18 cellular contexts compared by ENCODE assay signal in the genomic region with DNA sequence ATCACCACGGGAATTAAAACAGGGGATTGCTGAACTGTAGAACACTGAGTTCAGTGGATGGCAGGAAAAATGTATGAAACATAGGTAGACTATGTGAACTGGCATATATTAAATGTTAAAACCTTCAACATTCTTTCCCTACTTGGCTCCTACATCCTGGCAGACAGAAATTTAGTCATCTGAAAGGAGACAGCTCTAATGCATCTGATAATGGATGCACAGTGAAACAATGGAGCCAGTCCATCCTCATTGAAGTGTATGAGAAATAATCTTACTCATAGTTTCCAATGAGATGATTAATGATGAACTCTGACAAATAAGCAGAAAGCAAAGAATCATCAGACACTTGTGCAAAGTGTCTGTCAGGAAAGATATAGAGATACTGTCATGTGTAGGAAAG.
DNase-seq lines count a peak whose midpoint lies in the region; ATAC-seq, FAIRE-seq and TF ChIP-seq lines count a peak whose summit lies in the region.
"Had no signal": no experiment of that assay in that cellular context is flagged by ENCODE, and none has a peak within 500 bp of the region (broad histone marks: within the 10 kb centered on the region; RNA-seq: fewer than 3 reads in every experiment).

No MANE protein-coding gene starts in this region.

- H3K9me3 ChIP-seq in SK-N-SH: peaks cover 13% of the 10 kb centered on the region
- H3K9me3 ChIP-seq: adrenal gland, transverse colon had no signal

- CTCF ChIA-PET in SK-N-SH (lab: Yijun Ruan, JAX): no interaction called here

- H3K4me2 ChIP-seq in SK-N-SH: no peak overlapping the region

- H3F3A ChIP-seq in SK-N-SH (replicated peaks; ENCODE audit: insufficient read depth): peaks cover 20% of the 10 kb centered on the region

- no peak overlapping the region for H2AFZ ChIP-seq in SK-N-SH (ENCODE audit: low read depth)

- TF ChIP-seq RAD21 in SK-N-SH (IDR thresholded peaks at IDR 0.05; ENCODE audit: low read length): no peak

- no peak for TF ChIP-seq POLR2A in H54 (IDR thresholded peaks at IDR 0.05; ENCODE audit: low read depth, low read length)

- peak in 1 of 2 experiments; percentile 92; a peak in 2 of 4 replicates for TF ChIP-seq EP300 in SK-N-SH (IDR thresholded peaks at IDR 0.05; ENCODE audit: borderline replicate concordance in 1 of 2, low read depth in 1 of 2, low read length in 1 of 2)

- DNase-seq in H54 (ENCODE audit: insufficient read length, low spot score) (no peak), SK-N-SH (no peak), epithelial cell of prostate (ENCODE audit: low read depth, low spot score) (peak; percentile 73), skeletal muscle cell (ENCODE audit: low read depth) (peak; percentile 84), DMS153 treated with DMSO at 0.1 percent for 48 hours (lab: John Stamatoyannopoulos, UW; ENCODE audit: unreplicated experiment) (no peak)
- DNase-seq: activated CD4-positive, alpha-beta memory T cell treated with anti-CD3 and anti-CD28 coated beads, Interleukin-2, amount 10 ng/mL, durations not matched to agents 7 days and 5 days; adrenal gland; DMS79; kidney; NCI-H1417; nucleus accumbens; transverse colon had no signal

- no peak for TF ChIP-seq CTCF in SK-N-SH (IDR thresholded peaks at IDR 0.05)

- POLR2A ChIA-PET in SK-N-SH (lab: Yijun Ruan, JAX): no interaction called here

- no peaks in the 10 kb centered on the region for H3K27me3 ChIP-seq in SK-N-SH (ENCODE audit: insufficient read depth)
- H3K27me3 ChIP-seq: adrenal gland, transverse colon had no signal

- peak overlapping the region; percentile 54; the same call in 1 of the 2 replicates for H3K9ac ChIP-seq in SK-N-SH

- no peaks in the 10 kb centered on the region for H3K79me2 ChIP-seq in SK-N-SH (ENCODE audit: insufficient read depth)

- H4K20me1 ChIP-seq in SK-N-SH (ENCODE audit: insufficient read depth): no peaks in the 10 kb centered on the region

- no peak for ATAC-seq in GM19467 (IDR thresholded peaks at IDR 0.05; ENCODE audit: unreplicated experiment)
- no peak for ATAC-seq in GM18519 (IDR thresholded peaks at IDR 0.05; ENCODE audit: low FRiP score, unreplicated experiment)
- no peak for ATAC-seq in HG03521 (IDR thresholded peaks at IDR 0.05; ENCODE audit: unreplicated experiment)
- ATAC-seq: stimulated activated memory B cell treated with anti-CD40 and anti-IgM and Interleukin-4, amounts not matched to agents 10 μg/mL and 1 μg/mL and 100 μg/mL, for 72 hours had no signal

- peak; percentile 50 for FAIRE-seq in H54 (lab: Jason Lieb, UNC)
- FAIRE-seq: kidney, TTC549 had no signal

- no peaks in the 10 kb centered on the region for H3K9me2 ChIP-seq in SK-N-SH

- peaks cover 0 to 10% of the 10 kb centered on the region in 2 experiments for H3K36me3 ChIP-seq in SK-N-SH (replicated peaks in 1 of 2; ENCODE audit: control insufficient read depth in 1 of 2, insufficient read depth in 2 of 2, low read length in 1 of 2)
- H3K36me3 ChIP-seq: adrenal gland, transverse colon had no signal

- H3K4me1 ChIP-seq in SK-N-SH (ENCODE audit: control insufficient read depth in 1 of 2, insufficient read depth in 2 of 2, low read depth in 1 of 2, low read length in 1 of 2): peaks cover 0 to 7% of the 10 kb centered on the region in 2 experiments; a peak in 1 of 4 replicates
- H3K4me1 ChIP-seq: adrenal gland, transverse colon had no signal

- no peak overlapping the region for H3K4me3 ChIP-seq in SK-N-SH (ENCODE audit: low read depth in 2 of 2, low read length in 1 of 2)
- H3K4me3 ChIP-seq in skeletal muscle cell (ENCODE audit: low read depth, low read length): no peak overlapping the region
- H3K4me3 ChIP-seq: adrenal gland, SK-N-MC, transverse colon had no signal

- WGBS in SK-N-SH (ENCODE audit: low lambda C conversion rate): 0% methylated on average over 1 of the region's 1 CpG

- H3K27ac ChIP-seq in SK-N-SH (ENCODE audit: low read depth in 2 of 2, low read length in 1 of 2): peak overlapping the region in 1 of 2 experiments; percentile 89; a peak in 2 of 4 replicates
- H3K27ac ChIP-seq in epithelial cell of prostate: peak overlapping the region; percentile 77
- H3K27ac ChIP-seq: adrenal gland, SK-N-MC, transverse colon had no signal

TF ChIP-seq in SK-N-SH, 30 proteins besides CTCF, POLR2A, EP300 and RAD21 (continues in another document):
- TF ChIP-seq NFIC (IDR thresholded peaks at IDR 0.05; ENCODE audit: borderline replicate concordance) (peak; percentile 85), SMC3 (IDR thresholded peaks at IDR 0.05; ENCODE audit: low read depth, low read length) (no peak), CHD2 (IDR thresholded peaks at IDR 0.05; ENCODE audit: low read length, partially characterized antibody) (no peak), MEF2A (IDR thresholded peaks at IDR 0.05; ENCODE audit: borderline replicate concordance, low read depth) (peak; percentile 39; the same call in 1 of the 2 replicates), TCF12 (IDR thresholded peaks at IDR 0.05) (peak; percentile 85), GATA2 (CRISPR knock-in tag; IDR thresholded peaks at IDR 0.05) (no peak), MXI1 (IDR thresholded peaks at IDR 0.05; ENCODE audit: low read depth, low read length) (no peak), RXRA (IDR thresholded peaks at IDR 0.05; ENCODE audit: borderline replicate concordance, low read depth) (peak; percentile 23; the same call in 1 of the 2 replicates), SIN3A (IDR thresholded peaks at IDR 0.05; ENCODE audit: borderline replicate concordance, low read depth, low read length) (no peak), ELF1 (IDR thresholded peaks at IDR 0.05) (no peak), TAF1 (IDR thresholded peaks at IDR 0.05; ENCODE audit: borderline replicate concordance, low read depth, low read length) (no peak), FOXJ3 (CRISPR knock-in tag; IDR thresholded peaks at IDR 0.05) (no peak)
- TF ChIP-seq, protein P1, sequence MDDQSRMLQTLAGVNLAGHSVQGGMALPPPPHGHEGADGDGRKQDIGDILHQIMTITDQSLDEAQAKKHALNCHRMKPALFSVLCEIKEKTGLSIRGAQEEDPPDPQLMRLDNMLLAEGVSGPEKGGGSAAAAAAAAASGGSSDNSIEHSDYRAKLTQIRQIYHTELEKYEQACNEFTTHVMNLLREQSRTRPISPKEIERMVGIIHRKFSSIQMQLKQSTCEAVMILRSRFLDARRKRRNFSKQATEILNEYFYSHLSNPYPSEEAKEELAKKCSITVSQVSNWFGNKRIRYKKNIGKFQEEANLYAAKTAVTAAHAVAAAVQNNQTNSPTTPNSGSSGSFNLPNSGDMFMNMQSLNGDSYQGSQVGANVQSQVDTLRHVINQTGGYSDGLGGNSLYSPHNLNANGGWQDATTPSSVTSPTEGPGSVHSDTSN (IDR thresholded peaks at IDR 0.05): peak; percentile 86
- TF ChIP-seq, protein P2, sequence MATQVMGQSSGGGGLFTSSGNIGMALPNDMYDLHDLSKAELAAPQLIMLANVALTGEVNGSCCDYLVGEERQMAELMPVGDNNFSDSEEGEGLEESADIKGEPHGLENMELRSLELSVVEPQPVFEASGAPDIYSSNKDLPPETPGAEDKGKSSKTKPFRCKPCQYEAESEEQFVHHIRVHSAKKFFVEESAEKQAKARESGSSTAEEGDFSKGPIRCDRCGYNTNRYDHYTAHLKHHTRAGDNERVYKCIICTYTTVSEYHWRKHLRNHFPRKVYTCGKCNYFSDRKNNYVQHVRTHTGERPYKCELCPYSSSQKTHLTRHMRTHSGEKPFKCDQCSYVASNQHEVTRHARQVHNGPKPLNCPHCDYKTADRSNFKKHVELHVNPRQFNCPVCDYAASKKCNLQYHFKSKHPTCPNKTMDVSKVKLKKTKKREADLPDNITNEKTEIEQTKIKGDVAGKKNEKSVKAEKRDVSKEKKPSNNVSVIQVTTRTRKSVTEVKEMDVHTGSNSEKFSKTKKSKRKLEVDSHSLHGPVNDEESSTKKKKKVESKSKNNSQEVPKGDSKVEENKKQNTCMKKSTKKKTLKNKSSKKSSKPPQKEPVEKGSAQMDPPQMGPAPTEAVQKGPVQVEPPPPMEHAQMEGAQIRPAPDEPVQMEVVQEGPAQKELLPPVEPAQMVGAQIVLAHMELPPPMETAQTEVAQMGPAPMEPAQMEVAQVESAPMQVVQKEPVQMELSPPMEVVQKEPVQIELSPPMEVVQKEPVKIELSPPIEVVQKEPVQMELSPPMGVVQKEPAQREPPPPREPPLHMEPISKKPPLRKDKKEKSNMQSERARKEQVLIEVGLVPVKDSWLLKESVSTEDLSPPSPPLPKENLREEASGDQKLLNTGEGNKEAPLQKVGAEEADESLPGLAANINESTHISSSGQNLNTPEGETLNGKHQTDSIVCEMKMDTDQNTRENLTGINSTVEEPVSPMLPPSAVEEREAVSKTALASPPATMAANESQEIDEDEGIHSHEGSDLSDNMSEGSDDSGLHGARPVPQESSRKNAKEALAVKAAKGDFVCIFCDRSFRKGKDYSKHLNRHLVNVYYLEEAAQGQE (IDR thresholded peaks at IDR 0.05; ENCODE audit: low read depth, low read length): no peak
- TF ChIP-seq, protein P3, sequence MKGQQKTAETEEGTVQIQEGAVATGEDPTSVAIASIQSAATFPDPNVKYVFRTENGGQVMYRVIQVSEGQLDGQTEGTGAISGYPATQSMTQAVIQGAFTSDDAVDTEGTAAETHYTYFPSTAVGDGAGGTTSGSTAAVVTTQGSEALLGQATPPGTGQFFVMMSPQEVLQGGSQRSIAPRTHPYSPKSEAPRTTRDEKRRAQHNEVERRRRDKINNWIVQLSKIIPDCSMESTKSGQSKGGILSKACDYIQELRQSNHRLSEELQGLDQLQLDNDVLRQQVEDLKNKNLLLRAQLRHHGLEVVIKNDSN (IDR thresholded peaks at IDR 0.05; ENCODE audit: borderline replicate concordance, low read depth): no peak
- TF ChIP-seq, protein P4, sequence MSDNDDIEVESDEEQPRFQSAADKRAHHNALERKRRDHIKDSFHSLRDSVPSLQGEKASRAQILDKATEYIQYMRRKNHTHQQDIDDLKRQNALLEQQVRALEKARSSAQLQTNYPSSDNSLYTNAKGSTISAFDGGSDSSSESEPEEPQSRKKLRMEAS (IDR thresholded peaks at IDR 0.05; ENCODE audit: low read depth): no peak
- TF ChIP-seq, protein P5, sequence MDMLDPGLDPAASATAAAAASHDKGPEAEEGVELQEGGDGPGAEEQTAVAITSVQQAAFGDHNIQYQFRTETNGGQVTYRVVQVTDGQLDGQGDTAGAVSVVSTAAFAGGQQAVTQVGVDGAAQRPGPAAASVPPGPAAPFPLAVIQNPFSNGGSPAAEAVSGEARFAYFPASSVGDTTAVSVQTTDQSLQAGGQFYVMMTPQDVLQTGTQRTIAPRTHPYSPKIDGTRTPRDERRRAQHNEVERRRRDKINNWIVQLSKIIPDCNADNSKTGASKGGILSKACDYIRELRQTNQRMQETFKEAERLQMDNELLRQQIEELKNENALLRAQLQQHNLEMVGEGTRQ (IDR thresholded peaks at IDR 0.05; ENCODE audit: borderline replicate concordance, low read depth, low read length): no peak

Comparison
In these comparisons a context has a peak if more than half of its experiments do, and no peak if none do; other contexts are left out.
1. DNase-seq: peak in epithelial cell of prostate (single experiment) and skeletal muscle cell (single experiment); none in H54 (single experiment), SK-N-SH (single experiment) and DMS153 treated with DMSO at 0.1 percent for 48 hours (single experiment).